In genomic region chr5:121189569-121190305, GRCh38 we compare ENCODE assay signal across 13 cellular contexts.
A peak's percentile ranks its signal among the peaks of the same experiment; 100 is the strongest.
DNase-seq lines count a peak whose midpoint lies in the region; ATAC-seq lines count a peak whose summit lies in the region.
"Had no signal": no experiment of that assay in that cellular context is flagged by ENCODE, and none has a peak within 500 bp of the region (broad histone marks: within the 10 kb centered on the region; RNA-seq: fewer than 3 reads in every experiment).

No MANE protein-coding gene starts in this region.

- POLR2A ChIA-PET in CD8-positive, alpha-beta memory T cell (lab: Charles Lee) = no interaction called here

- no peak overlapping the region for H3K27ac ChIP-seq in CD8-positive, alpha-beta memory T cell (ENCODE audit: low read depth, low read length)
- H3K27ac ChIP-seq: pancreas had no signal

- no peaks in the 10 kb centered on the region for H3K4me1 ChIP-seq in CD8-positive, alpha-beta memory T cell (ENCODE audit: insufficient read depth, low read length)
- H3K4me1 ChIP-seq: pancreas had no signal

- DNase-seq in Daoy (ENCODE audit: low read depth) (peak; percentile 47), NCI-H1105 (lab: John Stamatoyannopoulos, UW) (peak; percentile 13), cerebellar cortex (ENCODE audit: low spot score) (peak; percentile 8), myocyte (ENCODE audit: low read depth) (peak; percentile 41), SKM-1 treated with dmso at 0.1 percent for 144 hours (lab: John Stamatoyannopoulos, UW; ENCODE audit: unreplicated experiment) (no peak)
- DNase-seq in CD8-positive, alpha-beta memory T cell = no peak
- DNase-seq: effector memory CD4-positive, alpha-beta T cell; kidney; NCI-H2107; pancreas; T-helper 2 cell had no signal

- no peaks in the 10 kb centered on the region for H3K9me3 ChIP-seq in CD8-positive, alpha-beta memory T cell (ENCODE audit: low read length)
- H3K9me3 ChIP-seq: pancreas had no signal

- CTCF ChIA-PET in CD8-positive, alpha-beta memory T cell (lab: Charles Lee) = no interaction called here

- H3K4me3 Mint-ChIP-seq in CD8-positive, alpha-beta memory T cell = no peak overlapping the region

- H3K4me3 ChIP-seq in CD8-positive, alpha-beta memory T cell (ENCODE audit: low read length) = no peak overlapping the region
- H3K4me3 ChIP-seq: pancreas had no signal

- no peaks in the 10 kb centered on the region for H3K27me3 ChIP-seq in CD8-positive, alpha-beta memory T cell (ENCODE audit: insufficient read depth, low read length, poor library complexity, severe bottlenecking)
- H3K27me3 ChIP-seq: pancreas had no signal

- H3K4me1 Mint-ChIP-seq in CD8-positive, alpha-beta memory T cell = no peaks in the 10 kb centered on the region

- ATAC-seq in HG03520 (IDR thresholded peaks at IDR 0.05; ENCODE audit: unreplicated experiment) (no peak), GM18861 (IDR thresholded peaks at IDR 0.05; ENCODE audit: unreplicated experiment) (no peak)
- ATAC-seq: pancreas had no signal

- no peaks in the 10 kb centered on the region for H3K36me3 Mint-ChIP-seq in CD8-positive, alpha-beta memory T cell

- no peaks in the 10 kb centered on the region for H3K27me3 Mint-ChIP-seq in CD8-positive, alpha-beta memory T cell

- H3K36me3 ChIP-seq in CD8-positive, alpha-beta memory T cell (ENCODE audit: insufficient read depth, low read length) = no peaks in the 10 kb centered on the region
- H3K36me3 ChIP-seq: pancreas had no signal

- peak overlapping the region in 1 of 8 donors; percentile 78 for H3K27ac Mint-ChIP-seq in CD8-positive, alpha-beta memory T cell

- H3K9me3 Mint-ChIP-seq in CD8-positive, alpha-beta memory T cell = peaks cover 2 to 13% (median 11%) of the 10 kb centered on the region in 5 donors

Comparison
In these comparisons a context has a peak if more than half of its experiments do, and no peak if none do; other contexts are left out.
1. DNase-seq: peak in Daoy (single experiment), NCI-H1105 (single experiment), cerebellar cortex (single experiment) and myocyte (single experiment); none in SKM-1 treated with dmso at 0.1 percent for 144 hours (single experiment) and CD8-positive, alpha-beta memory T cell (0 of 5).